Comparison of ENCODE assay signal across 9 cellular contexts in the genomic region with DNA sequence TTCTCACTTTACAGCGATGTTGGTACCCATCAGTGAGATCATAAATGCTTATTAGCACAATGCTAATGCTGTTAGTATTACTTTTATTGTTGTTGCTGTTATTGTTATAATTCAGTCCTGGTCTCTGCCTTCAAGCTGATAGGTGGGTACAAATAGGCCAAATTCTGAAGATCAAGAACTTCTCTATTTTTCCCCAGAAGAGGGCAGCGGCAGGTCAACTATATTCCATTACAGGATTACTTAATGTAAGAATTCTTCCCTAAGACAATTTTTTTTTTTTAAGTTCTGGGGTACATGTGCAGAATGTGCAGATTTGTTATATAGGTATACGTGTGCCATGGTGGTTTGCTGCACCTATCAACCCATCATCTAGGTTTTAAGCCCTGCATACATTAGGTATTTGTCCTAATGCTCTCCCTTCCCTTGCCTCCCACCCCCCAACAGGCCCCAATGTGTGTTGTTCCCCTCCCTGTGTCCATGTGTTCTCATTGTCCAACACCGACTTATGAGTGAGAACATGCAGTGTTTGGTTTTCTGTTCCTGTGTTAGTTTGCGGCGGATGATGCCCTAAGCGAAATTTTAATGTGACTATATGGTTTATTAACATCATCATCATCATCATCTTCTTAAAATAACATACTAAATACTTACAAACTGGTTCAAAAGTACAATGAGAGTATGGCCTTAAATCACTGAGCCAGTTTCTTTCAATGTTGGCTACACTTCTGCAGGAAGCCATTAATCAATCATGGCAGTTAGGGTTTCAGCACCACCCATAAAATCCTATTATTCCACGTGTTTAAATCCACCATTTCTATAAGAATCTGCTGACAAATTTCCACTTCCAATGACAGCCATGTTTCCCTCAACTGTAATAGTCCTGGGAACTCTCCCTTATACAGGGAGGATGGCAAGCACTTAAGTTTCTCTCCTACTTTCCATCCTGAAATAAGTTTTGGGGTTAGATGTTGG. TPM values are rescaled to one million over a fixed set of nuclear protein-coding genes. Genes with fewer than 3 reads are reported as not detected.
DNase-seq lines count a peak whose midpoint lies in the region; ATAC-seq, FAIRE-seq and TF ChIP-seq lines count a peak whose summit lies in the region.
"Had no signal": no experiment of that assay in that cellular context is flagged by ENCODE, and none has a peak within 500 bp of the region (broad histone marks: within the 10 kb centered on the region; RNA-seq: fewer than 3 reads in every experiment).

No MANE protein-coding gene starts in this region.

- H3K9me3 ChIP-seq in heart right ventricle: no peaks in the 10 kb centered on the region
- H3K9me3 ChIP-seq in astrocyte (ENCODE audit: insufficient read depth, low read depth, low read length): no peaks in the 10 kb centered on the region

- H3K27ac ChIP-seq in heart right ventricle (no peak overlapping the region), astrocyte (ENCODE audit: low read depth, low read length) (no peak overlapping the region)

- TF ChIP-seq CTCF in heart right ventricle (IDR thresholded peaks at IDR 0.05) (peak in 7 of 9 donors; percentile 36 to 55 (median 51)), astrocyte (IDR thresholded peaks at IDR 0.05; ENCODE audit: insufficient read depth, low read depth, low read length) (peak; percentile 17)

- H3K27me3 ChIP-seq in heart right ventricle (no peaks in the 10 kb centered on the region), astrocyte (ENCODE audit: insufficient read depth, low read length) (no peaks in the 10 kb centered on the region)

- H3K4me3 Mint-ChIP-seq in astrocyte (ENCODE audit: unreplicated experiment): no peak overlapping the region
- H3K4me3 Mint-ChIP-seq: activated naive CD8-positive, alpha-beta T cell had no signal

- H3K4me3 ChIP-seq in heart right ventricle (no peak overlapping the region), astrocyte (ENCODE audit: insufficient read depth, low read depth, low read length) (no peak overlapping the region)

- H3K36me3 Mint-ChIP-seq in astrocyte (ENCODE audit: low read depth, unreplicated experiment): no peaks in the 10 kb centered on the region

- H3K9me3 Mint-ChIP-seq in astrocyte (ENCODE audit: unreplicated experiment): no peaks in the 10 kb centered on the region

- H3K27ac Mint-ChIP-seq in astrocyte (ENCODE audit: unreplicated experiment): no peak overlapping the region
- H3K27ac Mint-ChIP-seq: activated naive CD8-positive, alpha-beta T cell had no signal

- ATAC-seq in heart right ventricle (peak in 1 of 8 donors; percentile 41), HG02588 (IDR thresholded peaks at IDR 0.05; ENCODE audit: unreplicated experiment) (no peak), GM21423 (IDR thresholded peaks at IDR 0.05; ENCODE audit: unreplicated experiment) (no peak)

- H3K36me3 ChIP-seq in heart right ventricle (peaks cover 0 to 44% (median 13%) of the 10 kb centered on the region in 9 donors), astrocyte (ENCODE audit: insufficient read depth, low read length) (no peaks in the 10 kb centered on the region)

- intact Hi-C loops in heart right ventricle (cut with DNase I) (loop anchor here in 9 of 10 donors (2.0 to 10.0 kb wide), 4 partner anchors 76 to 81 kb away; no protein-coding TSS in a partner anchor), cardiac septum (cut with DNase I) (loop anchor here (5.0 kb wide), 1 partner anchor 81 kb away; no protein-coding TSS in a partner anchor)

- DNase-seq in heart right ventricle (no peak), cardiac septum (ENCODE audit: low spot score) (no peak), NCI-H1105 treated with DMSO at 0.1 percent for 48 hours (lab: John Stamatoyannopoulos, UW) (peak; percentile 51), astrocyte (ENCODE audit: low read depth) (peak; percentile 17), medulla oblongata (ENCODE audit: extremely low spot score) (peak; percentile 30), DMS79 (lab: John Stamatoyannopoulos, UW) (no peak)

- H3K79me2 ChIP-seq in astrocyte (ENCODE audit: insufficient read depth, low read length): no peaks in the 10 kb centered on the region

- no peaks in the 10 kb centered on the region for H4K20me1 ChIP-seq in astrocyte (ENCODE audit: insufficient read depth, low read length)

- H3K4me1 Mint-ChIP-seq in astrocyte (ENCODE audit: low read depth, unreplicated experiment): peaks cover 5% of the 10 kb centered on the region

- 85 to 88% methylated on average over 8 of the region's 8 CpGs for WGBS in heart right ventricle, 2 donors

- H2AFZ ChIP-seq in astrocyte (ENCODE audit: low read depth, low read length): no peak overlapping the region

- H3K27me3 Mint-ChIP-seq in astrocyte (ENCODE audit: low read depth, unreplicated experiment): no peaks in the 10 kb centered on the region
- H3K27me3 Mint-ChIP-seq: activated naive CD8-positive, alpha-beta T cell had no signal

- no peak overlapping the region for H3K9ac ChIP-seq in astrocyte (ENCODE audit: low read length)

- FAIRE-seq in astrocyte (lab: Jason Lieb, UNC): peak; percentile 70

- no peak overlapping the region for H3K4me2 ChIP-seq in astrocyte (ENCODE audit: low read length)

- H3K4me1 ChIP-seq in heart right ventricle: no peaks in the 10 kb centered on the region
- no peaks in the 10 kb centered on the region for H3K4me1 ChIP-seq in astrocyte (ENCODE audit: insufficient read depth, low read length)

RNA-seq across cellular contexts. Expression of a gene that starts 19.2 kb away (rescaled TPM):
- 10 to 100 TPM in 8 of 10 donors, 1 to 10 TPM in 2; 7.6 to 36.3 (median 16.1) TPM for total RNA-seq in heart right ventricle
- polyA plus RNA-seq in heart right ventricle: 10 to 100 TPM; 23.5 to 43.2 TPM
- total RNA-seq in cardiac septum: 5.1 TPM
- total RNA-seq in astrocyte: 12.5 and 14.1 TPM in 2 replicates

RNA-seq across cellular contexts. Expression of a gene that starts 39.3 kb away (rescaled TPM):
- total RNA-seq in heart right ventricle (1 to 10 TPM in 4 of 10 donors, under 1 TPM in 6; 0.52 to 1.5 (median 0.96) TPM), cardiac septum (1.2 TPM), astrocyte (1.1 and 1.5 TPM in 2 replicates)
- polyA plus RNA-seq in heart right ventricle: 1 to 10 TPM in 1 of 2 donors, under 1 TPM in 1; 0.51 to 1.0 TPM

Comparison
In these comparisons a context has a peak if more than half of its experiments do, and no peak if none do; other contexts are left out.
1. DNase-seq: peak in NCI-H1105 treated with DMSO at 0.1 percent for 48 hours (single experiment), astrocyte (single experiment) and medulla oblongata (single experiment); none in heart right ventricle (0 of 2), cardiac septum (single experiment) and DMS79 (single experiment).